ENCODE assay signal across 8 cellular contexts in the genomic region with DNA sequence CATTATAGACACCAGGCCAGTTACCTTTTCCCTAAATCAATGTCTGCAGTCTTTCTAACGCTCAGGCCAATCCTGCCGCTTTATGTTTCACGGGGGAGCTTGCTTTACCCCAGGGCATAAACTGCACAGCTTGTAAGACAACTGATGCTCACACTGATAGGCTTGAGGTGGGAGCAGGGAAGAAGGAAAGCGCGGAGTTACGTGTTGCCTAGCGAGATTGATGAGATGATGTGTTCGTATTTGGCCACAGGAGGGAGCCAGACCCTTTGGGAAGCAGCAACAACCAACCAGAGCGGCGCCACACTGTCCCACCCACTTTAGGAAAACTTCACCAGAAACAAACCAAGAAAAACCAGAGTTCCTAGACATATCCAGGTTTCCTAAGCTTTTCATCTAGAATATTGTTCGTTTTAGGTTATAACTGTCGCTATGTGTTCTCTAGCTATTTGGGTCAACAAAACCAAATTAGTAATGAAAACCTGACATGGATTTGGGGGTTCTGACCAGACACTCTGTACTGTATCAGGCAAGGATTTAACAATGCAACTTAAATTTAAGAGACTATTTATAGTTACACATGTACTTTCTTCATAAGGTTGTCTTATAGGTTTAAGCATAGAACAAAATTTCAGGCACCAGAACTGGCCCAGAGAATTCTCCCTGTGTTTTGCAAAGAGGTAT. TPM values are rescaled to one million over a fixed set of nuclear protein-coding genes. Genes with fewer than 3 reads are reported as not detected.
DNase-seq lines count a peak whose midpoint lies in the region; ATAC-seq and TF ChIP-seq lines count a peak whose summit lies in the region.

No MANE protein-coding gene starts in this region.

- no peak overlapping the region for H2BK120ac ChIP-seq in neuronal stem cell (ENCODE audit: low read depth, low read length)

- TF ChIP-seq CTCF in Panc1 (IDR thresholded peaks at IDR 0.05) (peak; percentile 90), fibroblast of mammary gland (conservative IDR thresholded peaks at IDR 0.05; ENCODE audit: control insufficient read depth, insufficient read depth, low read depth, low read length) (peak; percentile 94)

- intact Hi-C loops in Panc1 (cut with micrococcal nuclease; ENCODE audit: unreplicated experiment), result loop anchor here (1.0 to 2.0 kb wide), 2 partner anchors 94 to 182 kb away; no protein-coding TSS in a partner anchor

- H3K27me3 ChIP-seq in Panc1 (ENCODE audit: control insufficient read depth, insufficient read depth, low read length) (peaks cover 6% of the 10 kb centered on the region), neuronal stem cell (ENCODE audit: control insufficient read depth in 3 of 3, insufficient read depth in 3 of 3, low read depth in 1 of 3, low read length in 3 of 3) (no peaks in the 10 kb centered on the region), stomach smooth muscle (ENCODE audit: control insufficient read depth in 1 of 2, insufficient read depth in 2 of 2, low read length in 2 of 2) (no peaks in the 10 kb centered on the region)

- BruUV-seq in Panc1 (replicated peaks; lab: Mats Ljungman, UMichigan), result no TSS peak

- H3K9me3 ChIP-seq in Panc1 (ENCODE audit: control insufficient read depth, insufficient read depth, low read depth, low read length) (no peaks in the 10 kb centered on the region), neuronal stem cell (replicated peaks in 1 of 2; ENCODE audit: control insufficient read depth in 2 of 2, insufficient read depth in 1 of 2, low read depth in 1 of 2, low read length in 2 of 2) (no peaks in the 10 kb centered on the region), stomach smooth muscle (ENCODE audit: control insufficient read depth in 2 of 2, low read length in 2 of 2) (no peaks in the 10 kb centered on the region)

- H3K36me3 ChIP-seq in Panc1 (ENCODE audit: control insufficient read depth, insufficient read depth, low read length) (no peaks in the 10 kb centered on the region), neuronal stem cell (replicated peaks in 1 of 2; ENCODE audit: control insufficient read depth in 2 of 2, insufficient read depth in 2 of 2, low read length in 2 of 2) (no peaks in the 10 kb centered on the region), stomach smooth muscle (ENCODE audit: control insufficient read depth in 2 of 2, insufficient read depth in 2 of 2, low read length in 2 of 2) (no peaks in the 10 kb centered on the region)

- ATAC-seq in GM21529 (IDR thresholded peaks at IDR 0.05; ENCODE audit: unreplicated experiment) (peak; percentile 97), Panc1 (peak; percentile 99)

- no peak overlapping the region for H3K4ac ChIP-seq in neuronal stem cell (ENCODE audit: low read length)

- no peak overlapping the region for H2BK5ac ChIP-seq in neuronal stem cell (ENCODE audit: low read length)

- H3K27ac ChIP-seq in Panc1 (ENCODE audit: low read length) (peak overlapping the region; percentile 51), neuronal stem cell (replicated peaks; ENCODE audit: low read length) (no peak overlapping the region), stomach smooth muscle (ENCODE audit: low read length) (no peak overlapping the region)

- H2BK12ac ChIP-seq in neuronal stem cell (ENCODE audit: low read length), result no peak overlapping the region

- in situ Hi-C loops in Panc1 (cut with HindIII; ENCODE audit: low pct_unique_long_range_greater_than_20kb, low sequenced_read_pairs), result no loop called here

- WGBS in neuronal stem cell (ENCODE audit: extremely low coverage in 2 of 2, insufficient read length in 2 of 2, insufficient replicate concordance in 1 of 2), 2 donors, result no CpG with 5 or more reads among the region's 12 CpGs

- peaks cover 24% of the 10 kb centered on the region for H3K4me1 ChIP-seq in Panc1 (ENCODE audit: control insufficient read depth, insufficient read depth, low read length)
- no peaks in the 10 kb centered on the region for H3K4me1 ChIP-seq in neuronal stem cell (ENCODE audit: control insufficient read depth in 2 of 2, insufficient read depth in 1 of 2, low read depth in 1 of 2, low read length in 2 of 2)
- H3K4me1 ChIP-seq in stomach smooth muscle (ENCODE audit: control insufficient read depth, insufficient read depth, low read length), result peaks cover 9% of the 10 kb centered on the region

- CTCF ChIA-PET in Panc1 (lab: Charles Lee), result interaction anchor here (1.1 to 1.3 kb wide), 2 partner anchors 94 to 869 kb away, joined by 3 read pairs; no protein-coding TSS in a partner anchor

- no peak overlapping the region for H3K14ac ChIP-seq in neuronal stem cell (ENCODE audit: low read length)

- no peaks in the 10 kb centered on the region for H3K79me1 ChIP-seq in neuronal stem cell (ENCODE audit: low read depth, low read length)

- DNase-seq in DMS 273 (lab: John Stamatoyannopoulos, UW; ENCODE audit: unreplicated experiment) (peak; percentile 89), KG1 (lab: John Stamatoyannopoulos, UW) (peak; percentile 55), Panc1 (ENCODE audit: low read depth, low spot score) (peak; percentile 58), fibroblast of mammary gland (ENCODE audit: low read depth) (peak; percentile 87), neuronal stem cell (ENCODE audit: low spot score) (peak; percentile 78)
- peak; percentile 74 to 79 for DNase-seq in activated T-cell treated with anti-CD3 and anti-CD28 coated beads, Interleukin-2, amount 50 U/mL, for 48 hours

- no peak overlapping the region for H4K91ac ChIP-seq in neuronal stem cell (ENCODE audit: low read depth, low read length, poor library complexity)

- H3K23ac ChIP-seq in neuronal stem cell (ENCODE audit: low read depth, low read length, poor library complexity), result no peak overlapping the region

- POLR2A ChIA-PET in Panc1 (lab: Charles Lee), result interaction anchor here (0.9 kb wide), 1 partner anchor 109 kb away, joined by 3 read pairs; the partner anchor contains the start of gene MDM1

- H2BK15ac ChIP-seq in neuronal stem cell (ENCODE audit: low read length), result no peak overlapping the region

- H2AFZ ChIP-seq in neuronal stem cell (ENCODE audit: low read length), result peak overlapping the region; percentile 66

- no peak overlapping the region for H3K4me2 ChIP-seq in neuronal stem cell (ENCODE audit: insufficient read depth, low read length, poor library complexity, severe bottlenecking)

- H2AK5ac ChIP-seq in neuronal stem cell (ENCODE audit: low read depth, low read length), result no peak overlapping the region

- H3K9ac ChIP-seq in neuronal stem cell (ENCODE audit: low read depth, low read length, poor library complexity) (no peak overlapping the region), stomach smooth muscle (ENCODE audit: low read length in 2 of 2) (peak overlapping the region in 1 of 2 donors; percentile 18)

- no peak overlapping the region for H4K8ac ChIP-seq in neuronal stem cell (ENCODE audit: low read depth, low read length)

- H3K4me3 ChIP-seq in Panc1 (ENCODE audit: low read depth in 2 of 2, low read length in 2 of 2), result peak overlapping the region in 1 of 2 experiments; percentile 23; a peak in 2 of 4 replicates
- H3K4me3 ChIP-seq in fibroblast of mammary gland (ENCODE audit: control insufficient read depth, low read depth, low read length), result no peak overlapping the region
- no peak overlapping the region for H3K4me3 ChIP-seq in neuronal stem cell (ENCODE audit: low read length in 2 of 2)
- H3K4me3 ChIP-seq in stomach smooth muscle (ENCODE audit: low read length in 2 of 2), result peak overlapping the region; percentile 18 to 57

- H3K18ac ChIP-seq in neuronal stem cell (ENCODE audit: low read length), result no peak overlapping the region

RNA-seq across cellular contexts. Expression of gene IL26, which starts 2.4 kb away (rescaled TPM):
- total RNA-seq in Panc1 (2021; ENCODE audit: unreplicated experiment), result not detected
- not detected for polyA plus RNA-seq in Panc1 (2012; ENCODE audit: insufficient read length)
- not detected for polyA plus RNA-seq in neuronal stem cell (2013, experiment 1 of 2)
- not detected for polyA plus RNA-seq in neuronal stem cell (2013, experiment 2 of 2)

RNA-seq across cellular contexts. Expression of gene IL22, which starts 30.2 kb away (rescaled TPM):
- total RNA-seq in Panc1 (2021; ENCODE audit: unreplicated experiment), result not detected
- polyA plus RNA-seq in Panc1 (2012; ENCODE audit: insufficient read length), result not detected
- polyA plus RNA-seq in neuronal stem cell (2013, experiment 1 of 2), result not detected
- polyA plus RNA-seq in neuronal stem cell (2013, experiment 2 of 2), result not detected

Comparison
In these comparisons a context has a peak if more than half of its experiments do, and no peak if none do; other contexts are left out.
1. H3K4me3 ChIP-seq: peak in stomach smooth muscle (2 of 2); none in fibroblast of mammary gland (single experiment) and neuronal stem cell (0 of 2).
2. Peak in every context shown above with its lines, with median percentiles within 50 percentile points of each other: DNase-seq.